ENCODE assay signal across 17 cellular contexts in the genomic region with DNA sequence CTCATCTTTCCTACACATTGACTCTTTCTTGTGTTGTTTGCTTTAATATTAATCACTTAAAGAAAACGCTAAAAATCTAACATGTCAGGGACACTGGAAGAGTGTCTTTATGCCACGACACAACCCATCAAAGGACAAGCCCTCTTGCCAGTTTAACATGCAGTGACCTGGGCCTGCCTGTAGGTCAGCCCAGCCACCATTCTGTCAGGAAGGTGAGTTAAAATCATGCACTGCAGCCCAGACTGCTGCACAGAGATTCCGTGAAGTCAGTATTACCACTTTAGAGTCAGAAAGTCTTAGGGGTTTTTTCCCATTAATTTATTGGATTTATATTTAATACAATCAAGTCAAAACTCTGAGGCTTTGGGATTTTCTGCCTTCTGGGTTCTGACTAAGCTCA. TPM values are rescaled to one million over a fixed set of nuclear protein-coding genes. Genes with fewer than 3 reads are reported as not detected.
DNase-seq lines count a peak whose midpoint lies in the region; ATAC-seq, FAIRE-seq and TF ChIP-seq lines count a peak whose summit lies in the region.
"Had no signal": no experiment of that assay in that cellular context is flagged by ENCODE, and none has a peak within 500 bp of the region (broad histone marks: within the 10 kb centered on the region; RNA-seq: fewer than 3 reads in every experiment).

No MANE protein-coding gene starts in this region.

- H3K4ac ChIP-seq in H1 (replicated peaks; ENCODE audit: insufficient read length, low read depth, low read length): peak overlapping the region; percentile 62
- no peak overlapping the region for H3K4ac ChIP-seq in trophoblast cell (ENCODE audit: low read depth, low read length)

- no peaks in the 10 kb centered on the region for H3K23me2 ChIP-seq in H1 (ENCODE audit: low read depth, low read length)

- H2BK5ac ChIP-seq in H1 (ENCODE audit: low read depth, low read length) (no peak overlapping the region), trophoblast cell (ENCODE audit: low read depth, low read length, poor library complexity) (no peak overlapping the region)

- H2AK5ac ChIP-seq in H1 (ENCODE audit: low read depth, low read length) (no peak overlapping the region), trophoblast cell (ENCODE audit: low read length) (no peak overlapping the region)

- peaks cover 20% of the 10 kb centered on the region for H3K4me1 ChIP-seq in cardiac muscle cell (ENCODE audit: low read depth)
- peaks cover 0 to 23% (median 17%) of the 10 kb centered on the region in 4 experiments; a peak in 5 of 7 replicates for H3K4me1 ChIP-seq in H1 (replicated peaks in 1 of 4; ENCODE audit: control insufficient read depth in 3 of 4, insufficient read depth in 4 of 4, low read length in 3 of 4)
- peaks cover 21 to 31% of the 10 kb centered on the region in 2 experiments for H3K4me1 ChIP-seq in trophoblast cell (ENCODE audit: control insufficient read depth in 1 of 2, insufficient read depth in 2 of 2, low read length in 2 of 2)
- H3K4me1 ChIP-seq in A673 (ENCODE audit: insufficient read depth, low read length, poor library complexity, severe bottlenecking): no peaks in the 10 kb centered on the region
- peaks cover 6 to 29% (median 19%) of the 10 kb centered on the region in 3 donors for H3K4me1 ChIP-seq in pancreas
- peaks cover 0 to 6% of the 10 kb centered on the region in 2 donors for H3K4me1 ChIP-seq in adrenal gland (replicated peaks in 1 of 2)
- H3K4me1 ChIP-seq: BLaER1 treated with 17β-estradiol and CSF1 and Interleukin-3, amounts not matched to agents 10 nM and 100 nM had no signal

- ATAC-seq in left cardiac atrium (no peak), pancreas (no peak)
- ATAC-seq: PC-3 had no signal

- no peak overlapping the region for H2BK20ac ChIP-seq in H1 (ENCODE audit: low read length)

- no peak overlapping the region for H3K56ac ChIP-seq in H1 (replicated peaks; ENCODE audit: insufficient read length, low read depth, low read length)

- H3K27ac ChIP-seq in cardiac muscle cell (peak overlapping the region; percentile 6), H1 (ENCODE audit: low read depth, low read length) (no peak overlapping the region), trophoblast cell (ENCODE audit: low read depth, low read length) (peak overlapping the region; percentile 53), A673 (ENCODE audit: low read depth, low read length, poor library complexity, severe bottlenecking) (no peak overlapping the region), pancreas (no peak overlapping the region), adrenal gland (no peak overlapping the region)
- H3K27ac ChIP-seq: BLaER1 treated with 17β-estradiol and CSF1 and Interleukin-3, amounts not matched to agents 10 nM and 100 nM; RWPE1; SJSA1 had no signal

- no peaks in the 10 kb centered on the region for H4K20me1 ChIP-seq in H1 (replicated peaks in 1 of 2; ENCODE audit: control insufficient read depth in 1 of 2, insufficient read depth in 2 of 2, low read length in 2 of 2)
- H4K20me1 ChIP-seq: BLaER1 treated with 17β-estradiol and CSF1 and Interleukin-3, amounts not matched to agents 10 nM and 100 nM had no signal

- no peak overlapping the region for H3K4me3 ChIP-seq in cardiac muscle cell
- no peak overlapping the region for H3K4me3 ChIP-seq in H1 (ENCODE audit: extremely low read depth in 1 of 4, insufficient read depth in 2 of 4, low read depth in 3 of 4, low read length in 4 of 4)
- no peak overlapping the region for H3K4me3 ChIP-seq in trophoblast cell (ENCODE audit: low read depth, low read length)
- H3K4me3 ChIP-seq in A673 (ENCODE audit: low read depth, low read length, poor library complexity, severe bottlenecking): no peak overlapping the region
- H3K4me3 ChIP-seq in pancreas: no peak overlapping the region
- H3K4me3 ChIP-seq in adrenal gland: no peak overlapping the region
- H3K4me3 ChIP-seq: BLaER1 treated with 17β-estradiol and CSF1 and Interleukin-3, amounts not matched to agents 10 nM and 100 nM; SJSA1 had no signal

- H3K4me2 ChIP-seq in H1 (ENCODE audit: insufficient read depth in 1 of 2, low read depth in 2 of 2, low read length in 2 of 2): no peak overlapping the region
- H3K4me2 ChIP-seq in trophoblast cell (ENCODE audit: low read length): no peak overlapping the region
- H3K4me2 ChIP-seq: BLaER1 treated with 17β-estradiol and CSF1 and Interleukin-3, amounts not matched to agents 10 nM and 100 nM had no signal

- WGBS in H1 (ENCODE audit: extremely low coverage in 1 of 2, insufficient coverage in 1 of 2, insufficient read length in 1 of 2, insufficient replicate concordance in 2 of 2, low coverage in 1 of 2, low lambda C conversion rate in 2 of 2, missing lambda C conversion rate in 1 of 2), 2 experiments: 73% methylated on average over 3 of the region's 3 CpGs; no CpG with 5 or more reads in 1 of the 2 experiments
- WGBS in trophoblast cell (ENCODE audit: extremely low coverage, insufficient coverage, insufficient read length): no CpG with 5 or more reads among the region's 3 CpGs
- WGBS in pancreas, 2 donors: 38 to 46% methylated on average over 3 of the region's 3 CpGs
- WGBS in adrenal gland, 4 donors: 49 to 62% (median 56%) methylated on average over 3 of the region's 3 CpGs

- H2BK12ac ChIP-seq in H1 (ENCODE audit: low read depth, low read length) (no peak overlapping the region), trophoblast cell (ENCODE audit: low read length) (no peak overlapping the region)

- POLR2A ChIA-PET in H1 (lab: Charles Lee; ENCODE audit: partially characterized antibody): no interaction called here
- POLR2A ChIA-PET in A673 (lab: Charles Lee; ENCODE audit: low non-redundant PET): no interaction called here

- H3K23ac ChIP-seq in H1 (ENCODE audit: insufficient read length): no peak overlapping the region
- H3K23ac ChIP-seq in trophoblast cell (ENCODE audit: low read length): no peak overlapping the region

- H2AFZ ChIP-seq in H1 (ENCODE audit: low read length) (no peak overlapping the region), trophoblast cell (ENCODE audit: insufficient read depth, low read length, poor library complexity) (no peak overlapping the region)

- no peak overlapping the region for H3K9ac ChIP-seq in H1 (replicated peaks in 1 of 4; ENCODE audit: extremely low read depth in 1 of 4, low read depth in 3 of 4, low read length in 3 of 4)
- no peak overlapping the region for H3K9ac ChIP-seq in trophoblast cell (ENCODE audit: low read length)
- H3K9ac ChIP-seq: BLaER1 treated with 17β-estradiol and CSF1 and Interleukin-3, amounts not matched to agents 10 nM and 100 nM had no signal

- H3K27me3 ChIP-seq in cardiac muscle cell (no peaks in the 10 kb centered on the region), H1 (replicated peaks in 1 of 4; ENCODE audit: control insufficient read depth in 3 of 4, extremely low read depth in 1 of 4, insufficient read depth in 3 of 4, low read length in 3 of 4) (no peaks in the 10 kb centered on the region), trophoblast cell (ENCODE audit: insufficient read depth, low read length) (no peaks in the 10 kb centered on the region), A673 (replicated peaks; ENCODE audit: insufficient read depth, low read depth, low read length, poor library complexity) (no peaks in the 10 kb centered on the region), pancreas (no peaks in the 10 kb centered on the region), adrenal gland (no peaks in the 10 kb centered on the region)
- H3K27me3 ChIP-seq: BLaER1 treated with 17β-estradiol and CSF1 and Interleukin-3, amounts not matched to agents 10 nM and 100 nM; SJSA1 had no signal

- H4K91ac ChIP-seq in H1 (replicated peaks; ENCODE audit: insufficient read length, low read length) (no peak overlapping the region), trophoblast cell (ENCODE audit: low read depth, low read length) (no peak overlapping the region)

- DNase-seq in cardiac muscle cell (ENCODE audit: low read depth in 1 of 2, low spot score in 1 of 2) (no peak), left cardiac atrium (no peak), HT-29 (ENCODE audit: low spot score) (peak; percentile 12), H1 (ENCODE audit: low read depth in 1 of 2, low spot score in 2 of 2) (no peak), trophoblast cell (no peak), A673 (ENCODE audit: low spot score) (no peak), pancreas (no peak), adrenal gland (no peak)
- DNase-seq: DMS 273 treated with DMSO at 0.1 percent for 48 hours, NCI-H187 treated with DMSO at 0.1 percent for 48 hours, NCI-H345, PC-3 had no signal

- CTCF ChIA-PET in H1 (lab: Charles Lee; ENCODE audit: partially characterized antibody): interaction anchor here (0.6 to 1.4 kb wide), 10 partner anchors 8 to 481 kb away, joined by 3 to 5 read pairs (median 4); no protein-coding TSS in a partner anchor
- CTCF ChIA-PET in A673 (lab: Charles Lee): no interaction called here

- H3K36me3 ChIP-seq in cardiac muscle cell (peaks cover 26% of the 10 kb centered on the region), H1 (ENCODE audit: control insufficient read depth in 2 of 4, insufficient read depth in 4 of 4, low read length in 3 of 4) (no peaks in the 10 kb centered on the region; a peak in 1 of 8 replicates), trophoblast cell (ENCODE audit: control insufficient read depth in 1 of 2, insufficient read depth in 2 of 2, low read length in 2 of 2) (peaks cover 10 to 15% of the 10 kb centered on the region in 2 experiments), A673 (ENCODE audit: insufficient read depth, low read length, poor library complexity, severe bottlenecking) (no peaks in the 10 kb centered on the region), pancreas (no peaks in the 10 kb centered on the region), adrenal gland (replicated peaks in 1 of 2) (no peaks in the 10 kb centered on the region)
- H3K36me3 ChIP-seq: BLaER1 treated with 17β-estradiol and CSF1 and Interleukin-3, amounts not matched to agents 10 nM and 100 nM; SJSA1 had no signal

- BruUV-seq in A673 (replicated peaks; lab: Mats Ljungman, UMichigan): no TSS peak

- H3K79me1 ChIP-seq in H1 (ENCODE audit: low read depth, low read length): no peaks in the 10 kb centered on the region
- H3K79me1 ChIP-seq in trophoblast cell (ENCODE audit: low read length): peaks cover 26% of the 10 kb centered on the region

- H3K9me3 ChIP-seq in cardiac muscle cell (ENCODE audit: low read depth): no peaks in the 10 kb centered on the region
- H3K9me3 ChIP-seq in H1 (ENCODE audit: insufficient read depth in 2 of 2, low read depth in 1 of 2, low read length in 1 of 2): no peaks in the 10 kb centered on the region
- no peaks in the 10 kb centered on the region for H3K9me3 ChIP-seq in trophoblast cell (ENCODE audit: insufficient read depth, low read depth, low read length)
- H3K9me3 ChIP-seq in A673 (ENCODE audit: low read depth, low read length, poor library complexity, severe bottlenecking): no peaks in the 10 kb centered on the region
- no peaks in the 10 kb centered on the region for H3K9me3 ChIP-seq in pancreas
- no peaks in the 10 kb centered on the region for H3K9me3 ChIP-seq in adrenal gland (replicated peaks in 1 of 3)
- H3K9me3 ChIP-seq: SJSA1 had no signal

- TF ChIP-seq POLR2A in H1 (IDR thresholded peaks at IDR 0.05; ENCODE audit: control extremely low read depth in 1 of 2, low read depth in 2 of 2, low read length in 2 of 2) (no peak), adrenal gland (IDR thresholded peaks at IDR 0.05) (no peak)

- no peak for TF ChIP-seq CTCF in cardiac muscle cell (IDR thresholded peaks at IDR 0.05; ENCODE audit: low read depth, low read length)
- TF ChIP-seq CTCF in H1 (IDR thresholded peaks at IDR 0.05; ENCODE audit: control extremely low read depth in 1 of 3, insufficient read depth in 1 of 3, low read depth in 1 of 3, low read length in 3 of 3): peak; percentile 21 to 38 (median 37); a peak in 3 of 4 replicates
- no peak for TF ChIP-seq CTCF in A673 (conservative IDR thresholded peaks at IDR 0.05; ENCODE audit: low read depth, low read length)
- no peak for TF ChIP-seq CTCF in pancreas (IDR thresholded peaks at IDR 0.05)
- no peak for TF ChIP-seq CTCF in adrenal gland (IDR thresholded peaks at IDR 0.05)

- H4K5ac ChIP-seq in H1 (ENCODE audit: insufficient read length, low read depth, low read length): no peak overlapping the region

- no peaks in the 10 kb centered on the region for H3K79me2 ChIP-seq in H1 (ENCODE audit: control insufficient read depth in 1 of 2, insufficient read depth in 2 of 2, low read length in 2 of 2)
- H3K79me2 ChIP-seq in trophoblast cell (ENCODE audit: control insufficient read depth, insufficient read depth, low read length, poor library complexity): no peaks in the 10 kb centered on the region

- no peak overlapping the region for H4K12ac ChIP-seq in trophoblast cell (ENCODE audit: low read depth, low read length)

- no peak for TF ChIP-seq EP300 in H1 (IDR thresholded peaks at IDR 0.05; ENCODE audit: borderline replicate concordance in 1 of 2, low read depth in 2 of 2, low read length in 2 of 2)

- no peak overlapping the region for H3K18ac ChIP-seq in H1 (ENCODE audit: extremely low read depth, low read length)
- no peak overlapping the region for H3K18ac ChIP-seq in trophoblast cell (ENCODE audit: low read length)

- intact Hi-C loops in left cardiac atrium (cut with DNase I) (no loop called here), A673 (cut with micrococcal nuclease; ENCODE audit: unreplicated experiment) (no loop called here), pancreas (cut with DNase I) (no loop called here), adrenal gland (cut with DNase I) (no loop called here)

- no peak overlapping the region for H3K14ac ChIP-seq in H1 (ENCODE audit: insufficient read length)
- H3K14ac ChIP-seq in trophoblast cell (ENCODE audit: low read length): no peak overlapping the region

- no peak overlapping the region for H2BK15ac ChIP-seq in H1 (ENCODE audit: low read length)

- H2BK120ac ChIP-seq in H1 (replicated peaks; ENCODE audit: low read depth, low read length) (no peak overlapping the region), trophoblast cell (ENCODE audit: insufficient read depth, low read length, poor library complexity) (no peak overlapping the region)

- peak in 1 of 2 experiments; percentile 11; a peak in 1 of 4 replicates for TF ChIP-seq RAD21 in H1 (IDR thresholded peaks at IDR 0.05 in 1 of 2, conservative IDR thresholded peaks at IDR 0.05 in 1 of 2; ENCODE audit: low read depth in 2 of 2, low read length in 2 of 2)

- H4K8ac ChIP-seq in H1 (ENCODE audit: extremely low read depth, insufficient read depth, low read length) (no peak overlapping the region), trophoblast cell (ENCODE audit: low read depth, low read length) (no peak overlapping the region)

- FAIRE-seq in H1 (lab: Jason Lieb, UNC) (peak; percentile 63), pancreas (lab: Jason Lieb, UNC) (no peak)
- FAIRE-seq: H54, HTR-8/SVneo had no signal

RNA-seq across cellular contexts. Expression of a gene that starts 58.0 kb away (rescaled TPM):
- total RNA-seq in cardiac muscle cell: 139 and 141 TPM in 2 replicates
- polyA plus RNA-seq in cardiac muscle cell: 91.3 and 124 TPM in 2 replicates
- 10 to 100 TPM; 35.6 to 45.7 TPM for total RNA-seq in left cardiac atrium
- total RNA-seq in HT-29 (2014; rRNA removed; shearing (Covaris generic)): 0.03 TPM in 1 of 2 replicates, not detected in the other
- total RNA-seq in H1 (2021; fragmentation: NEBNext Ultra II Directional; extraction: Animal tissue kit (Norgen Biotek cat#: 25700)): 0.50 and 0.57 TPM in 2 replicates
- 0.95 and 1.8 TPM in 2 replicates for polyA plus RNA-seq in H1 (2011; rRNA removed)
- 1.5 TPM for polyA plus RNA-seq in H1 (2011; cell fraction: cytosol; rRNA removed)
- polyA plus RNA-seq in H1 (2011; cell fraction: nucleus; rRNA removed): 1.4 TPM
- 1.1 to 1.4 TPM (median 1.2 TPM) in 4 replicates for polyA plus RNA-seq in H1 (2012, experiment 1 of 2)
- 0.22 TPM for polyA plus RNA-seq in H1 (2012, experiment 2 of 2)
- 0.20 TPM for polyA plus RNA-seq in H1 (2013, experiment 1 of 2)
- polyA plus RNA-seq in H1 (2013, experiment 2 of 2): 0.15 TPM
- 2.2 and 3.3 TPM in 2 replicates for polyA minus RNA-seq in H1 (2011; rRNA and poly(A)+ RNA removed)
- polyA minus RNA-seq in H1 (2011; cell fraction: cytosol; rRNA and poly(A)+ RNA removed): 2.3 TPM
- polyA minus RNA-seq in H1 (2011; cell fraction: nucleus; rRNA and poly(A)+ RNA removed): 1.1 TPM
- polyA plus RNA-seq in trophoblast cell (2013): 85.2 and 86.7 TPM in 2 replicates
- 0.06 TPM in 1 of 2 replicates, not detected in the other for total RNA-seq in A673 (2021)
- 10 to 100 TPM in 1 of 6 donors, 1 to 10 TPM in 5; 1.5 to 14.1 (median 2.7) TPM for total RNA-seq in pancreas
- 1 to 10 TPM; 2.7 to 6.2 TPM for polyA plus RNA-seq in pancreas
- 1 to 10 TPM in 7 of 8 donors, under 1 TPM in 1; 0.88 to 6.7 (median 3.3) TPM for total RNA-seq in adrenal gland
- 1 to 10 TPM; 1.2 to 3.8 (median 2.0) TPM for polyA plus RNA-seq in adrenal gland

Comparison
In these comparisons a context has a peak if more than half of its experiments do, and no peak if none do; other contexts are left out.
1. H3K27ac ChIP-seq: peak in cardiac muscle cell (single experiment) and trophoblast cell (single experiment); none in H1 (single experiment), A673 (single experiment), pancreas (0 of 4) and adrenal gland (0 of 5).
2. CTCF ChIP-seq: peak in H1 (3 of 3); none in cardiac muscle cell (single experiment), A673 (single experiment), pancreas (0 of 4) and adrenal gland (0 of 6).